In the genomic region with DNA sequence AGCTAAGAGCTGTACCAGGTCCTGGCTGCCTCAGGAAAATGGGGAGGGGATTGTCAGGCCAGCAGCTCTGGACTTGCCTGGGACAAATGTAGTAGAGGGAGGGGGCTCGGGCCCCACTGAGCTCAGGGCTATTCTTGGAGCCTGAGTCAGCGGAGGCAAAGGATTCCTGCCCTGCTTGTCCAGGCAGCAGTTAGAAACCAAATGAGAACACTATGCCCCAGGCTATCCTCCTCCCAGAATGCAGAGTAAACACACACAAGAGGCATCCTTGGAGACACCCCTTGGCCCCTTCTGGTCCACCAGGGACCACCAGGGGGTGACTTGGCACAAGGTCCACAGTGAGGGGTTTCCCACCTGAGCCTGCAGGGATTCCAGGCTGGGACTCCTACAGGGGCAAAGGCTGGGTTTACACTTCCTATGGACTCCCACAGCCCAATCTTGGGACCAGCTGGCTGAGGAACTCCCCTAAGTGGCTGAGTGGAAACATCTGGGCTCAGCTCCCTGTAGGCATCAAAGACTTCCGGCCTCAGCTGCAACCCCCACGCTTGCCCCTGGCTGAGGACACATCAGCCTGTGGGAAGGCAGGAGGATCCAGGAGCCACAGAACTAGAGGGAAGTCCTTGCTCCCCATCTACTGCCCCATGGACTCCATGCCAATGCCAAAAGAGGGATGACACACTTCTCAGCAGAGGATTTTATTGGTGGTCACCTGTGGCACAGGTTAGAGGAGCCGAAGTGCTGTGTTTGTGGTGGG, we compare ENCODE assay signal across 10 cellular contexts. TPM values are rescaled to one million over a fixed set of nuclear protein-coding genes. Genes with fewer than 3 reads are reported as not detected.
DNase-seq lines count a peak whose midpoint lies in the region; ATAC-seq and TF ChIP-seq lines count a peak whose summit lies in the region.
"Had no signal": no experiment of that assay in that cellular context is flagged by ENCODE, and none has a peak within 500 bp of the region (broad histone marks: within the 10 kb centered on the region; RNA-seq: fewer than 3 reads in every experiment).

No MANE protein-coding gene starts in this region.

- WGBS in HUES64, result 79% methylated on average over 5 of the region's 5 CpGs
- WGBS in tibial nerve, 2 donors, result 55 to 57% methylated on average over 4 to 5 of the region's 5 CpGs

- TF ChIP-seq EP300 in tibial nerve (IDR thresholded peaks at IDR 0.05), result peak in 1 of 2 donors; percentile 22

- H3K27me3 ChIP-seq in HUES64 (ENCODE audit: insufficient read depth, low read length), result peaks cover 16% of the 10 kb centered on the region; the same call in 1 of the 2 replicates
- H3K27me3 ChIP-seq in tibial nerve, result peaks cover 0 to 10% of the 10 kb centered on the region in 2 donors

- H3K4me3 ChIP-seq in HUES64 (ENCODE audit: low read length), result no peak overlapping the region
- H3K4me3 ChIP-seq in cardiac fibroblast (replicated peaks in 1 of 2; ENCODE audit: low read depth in 2 of 2, low read length in 2 of 2), result peak overlapping the region in 1 of 2 donors; percentile 15
- H3K4me3 ChIP-seq in tibial nerve, result no peak overlapping the region

- no peak overlapping the region for H3K9ac ChIP-seq in HUES64 (ENCODE audit: low read depth, low read length)

- ATAC-seq in HG02678 (IDR thresholded peaks at IDR 0.05; ENCODE audit: unreplicated experiment), result no peak
- ATAC-seq in HG02852 (IDR thresholded peaks at IDR 0.05; ENCODE audit: unreplicated experiment), result no peak

- H3K27ac ChIP-seq in HUES64 (ENCODE audit: low read depth, low read length) (peak overlapping the region; percentile 54), tibial nerve (peak overlapping the region in 3 of 4 donors; percentile 51 to 64 (median 55))

- TF ChIP-seq CTCF in cardiac fibroblast (IDR thresholded peaks at IDR 0.05; ENCODE audit: low read depth, low read length), result no peak
- no peak for TF ChIP-seq CTCF in tibial nerve (IDR thresholded peaks at IDR 0.05)

- DNase-seq in cardiac fibroblast (ENCODE audit: low read depth in 2 of 2), result peak; percentile 92 to 94
- peak; percentile 55 for DNase-seq in kidney tubule cell (ENCODE audit: low spot score)
- no peak for DNase-seq in tibial nerve (ENCODE audit: low spot score in 2 of 2)
- DNase-seq in effector CD8-positive, alpha-beta T cell (lab: John Stamatoyannopoulos, UW), result no peak
- no peak for DNase-seq in pons (ENCODE audit: low spot score)
- DNase-seq: activated CD4-positive, alpha-beta T cell treated with anti-CD3 and anti-CD28 coated beads for 4 hours; Karpas-422 had no signal

- no peak for TF ChIP-seq POLR2A in tibial nerve (IDR thresholded peaks at IDR 0.05)

- peaks cover 58% of the 10 kb centered on the region for H3K36me3 ChIP-seq in HUES64 (ENCODE audit: insufficient read depth, low read length)
- H3K36me3 ChIP-seq in tibial nerve, result peaks cover 0 to 62% (median 36%) of the 10 kb centered on the region in 3 donors

- peaks cover 19% of the 10 kb centered on the region for H3K4me1 ChIP-seq in HUES64 (ENCODE audit: insufficient read depth, low read length)
- peaks cover 0 to 37% (median 11%) of the 10 kb centered on the region in 4 donors for H3K4me1 ChIP-seq in tibial nerve

- H3K9me3 ChIP-seq in HUES64 (ENCODE audit: insufficient read depth, low read depth, low read length) (no peaks in the 10 kb centered on the region), tibial nerve (no peaks in the 10 kb centered on the region)

RNA-seq across cellular contexts. Expression of gene COL7A1, which starts 3.4 kb away (rescaled TPM):
- polyA plus RNA-seq in HUES64 (2013, experiment 1 of 2), result 5.3 TPM
- polyA plus RNA-seq in HUES64 (2013, experiment 2 of 2), result 9.4 TPM
- total RNA-seq in tibial nerve, result 10 to 100 TPM in 3 of 4 donors, 1 to 10 TPM in 1; 3.1 to 15.7 (median 15.0) TPM

RNA-seq across cellular contexts. Expression of gene UQCRC1, which starts 10.9 kb away (rescaled TPM):
- polyA plus RNA-seq in HUES64 (2013, experiment 1 of 2), result 272 TPM
- 246 TPM for polyA plus RNA-seq in HUES64 (2013, experiment 2 of 2)
- total RNA-seq in tibial nerve, result 100 to 1,000 TPM; 143 to 196 (median 186) TPM

RNA-seq across cellular contexts. Expression of gene TMEM89, which starts 23.1 kb away (rescaled TPM):
- not detected for polyA plus RNA-seq in HUES64 (2013, experiment 1 of 2)
- polyA plus RNA-seq in HUES64 (2013, experiment 2 of 2), result not detected
- total RNA-seq in tibial nerve, result not detected

RNA-seq across cellular contexts. Expression of gene UCN2, which starts 34.9 kb away (rescaled TPM):
- 0.25 TPM for polyA plus RNA-seq in HUES64 (2013, experiment 1 of 2)
- polyA plus RNA-seq in HUES64 (2013, experiment 2 of 2), result 0.19 TPM
- total RNA-seq in tibial nerve, result 1 to 10 TPM in 1 of 4 donors, not detected in 3; 1.5 TPM

RNA-seq across cellular contexts. Expression of gene SLC26A6, which starts 36.8 kb away (rescaled TPM):
- polyA plus RNA-seq in HUES64 (2013, experiment 1 of 2), result 42.0 TPM
- polyA plus RNA-seq in HUES64 (2013, experiment 2 of 2), result 40.4 TPM
- total RNA-seq in tibial nerve, result 10 to 100 TPM; 13.8 to 26.4 (median 15.9) TPM

Comparison
In these comparisons a context has a peak if more than half of its experiments do, and no peak if none do; other contexts are left out.
1. DNase-seq: peak in cardiac fibroblast (2 of 2) and kidney tubule cell (single experiment); none in tibial nerve (0 of 2), effector CD8-positive, alpha-beta T cell (single experiment) and pons (single experiment).